ENCODE assay signal across 11 cellular contexts in genomic region chr6:6689413-6690143, GRCh38.
DNase-seq lines count a peak whose midpoint lies in the region; ATAC-seq and TF ChIP-seq lines count a peak whose summit lies in the region.
"Had no signal": no experiment of that assay in that cellular context is flagged by ENCODE, and none has a peak within 500 bp of the region (broad histone marks: within the 10 kb centered on the region; RNA-seq: fewer than 3 reads in every experiment).

No MANE protein-coding gene starts in this region.

- 27 to 35% methylated on average over 2 of the region's 2 CpGs for WGBS in esophagus squamous epithelium, 2 donors
- WGBS in psoas muscle, 3 donors: 64 to 80% (median 72%) methylated on average over 2 of the region's 2 CpGs

- TF ChIP-seq POLR2A in esophagus squamous epithelium (IDR thresholded peaks at IDR 0.05): no peak

- H3K9me3 ChIP-seq in RWPE2 (ENCODE audit: severe bottlenecking) (peaks cover 6% of the 10 kb centered on the region), esophagus squamous epithelium (peaks cover 0 to 4% (median 3%) of the 10 kb centered on the region in 3 donors), psoas muscle (no peaks in the 10 kb centered on the region)
- H3K9me3 ChIP-seq: SJCRH30 had no signal

- ATAC-seq in RWPE2 (ENCODE audit: low read depth) (peak; percentile 59), psoas muscle (no peak), GM18498 (IDR thresholded peaks at IDR 0.05; ENCODE audit: unreplicated experiment) (no peak), HG03354 (IDR thresholded peaks at IDR 0.05; ENCODE audit: poor library complexity, severe bottlenecking, unreplicated experiment) (no peak)

- intact Hi-C loops in esophagus squamous epithelium (cut with DNase I) (loop anchor here (10.0 kb wide), 1 partner anchor 555 kb away; no protein-coding TSS in a partner anchor), psoas muscle (cut with DNase I) (no loop called here)

- H3K36me3 ChIP-seq in RWPE2 (ENCODE audit: low read depth) (no peaks in the 10 kb centered on the region), esophagus squamous epithelium (no peaks in the 10 kb centered on the region), psoas muscle (ENCODE audit: insufficient read depth in 1 of 2, low read depth in 1 of 2) (no peaks in the 10 kb centered on the region)
- H3K36me3 ChIP-seq: SJCRH30 had no signal

- no peak overlapping the region for H3K4me3 ChIP-seq in RWPE2 (ENCODE audit: severe bottlenecking)
- H3K4me3 ChIP-seq in esophagus squamous epithelium: no peak overlapping the region
- H3K4me3 ChIP-seq in psoas muscle: no peak overlapping the region
- H3K4me3 ChIP-seq: SJCRH30 had no signal

- H3K27ac ChIP-seq in RWPE2 (ENCODE audit: poor library complexity, severe bottlenecking) (peak overlapping the region; percentile 98), esophagus squamous epithelium (peak overlapping the region; percentile 76 to 88 (median 88)), psoas muscle (peak overlapping the region; percentile 65)
- H3K27ac ChIP-seq: SJCRH30 had no signal

- DNase-seq in EL (peak; percentile 46), RWPE2 (ENCODE audit: low spot score) (no peak), esophagus squamous epithelium (lab: John Stamatoyannopoulos, UW) (no peak), psoas muscle (no peak), NCI-H1105 (lab: John Stamatoyannopoulos, UW) (no peak), pons (ENCODE audit: low spot score) (no peak)
- DNase-seq: aorta, occipital lobe, SJCRH30 had no signal

- TF ChIP-seq CTCF in RWPE2 (IDR thresholded peaks at IDR 0.05; ENCODE audit: poor library complexity, severe bottlenecking) (no peak), esophagus squamous epithelium (IDR thresholded peaks at IDR 0.05) (no peak), psoas muscle (IDR thresholded peaks at IDR 0.05) (no peak)

- H3K27me3 ChIP-seq in RWPE2 (ENCODE audit: insufficient read depth, poor library complexity, severe bottlenecking) (no peaks in the 10 kb centered on the region), esophagus squamous epithelium (no peaks in the 10 kb centered on the region), psoas muscle (ENCODE audit: insufficient read depth in 3 of 3, low read length in 2 of 3) (peaks cover 0 to 1% (median 0%) of the 10 kb centered on the region in 3 donors)
- H3K27me3 ChIP-seq: SJCRH30 had no signal

- H3K4me1 ChIP-seq in RWPE2 (ENCODE audit: insufficient read depth, poor library complexity, severe bottlenecking) (peaks cover 48% of the 10 kb centered on the region), esophagus squamous epithelium (peaks cover 37 to 61% (median 49%) of the 10 kb centered on the region in 3 donors), psoas muscle (peaks cover 23% of the 10 kb centered on the region)
- H3K4me1 ChIP-seq: SJCRH30 had no signal
